ENCODE assay signal across 21 cellular contexts in genomic region chr7:138499340-138499739, GRCh38. TPM values are rescaled to one million over a fixed set of nuclear protein-coding genes. Genes with fewer than 3 reads are reported as not detected.
DNase-seq lines count a peak whose midpoint lies in the region; ATAC-seq and TF ChIP-seq lines count a peak whose summit lies in the region.
"Had no signal": no experiment of that assay in that cellular context is flagged by ENCODE, and none has a peak within 500 bp of the region (broad histone marks: within the 10 kb centered on the region; RNA-seq: fewer than 3 reads in every experiment).

No MANE protein-coding gene starts in this region.

- H3K4me3 ChIP-seq in neural progenitor cell = no peak overlapping the region
- no peak overlapping the region for H3K4me3 ChIP-seq in SJCRH30
- H3K4me3 ChIP-seq: A549, Peyer's patch, SJSA1 had no signal

- H3K4me1 ChIP-seq in neural progenitor cell = peaks cover 23% of the 10 kb centered on the region
- H3K4me1 ChIP-seq in SJCRH30 = no peaks in the 10 kb centered on the region
- H3K4me1 ChIP-seq: A549, Peyer's patch, SJSA1 had no signal

- peak overlapping the region; percentile 58 for H3K4me3 Mint-ChIP-seq in glutamatergic neuron (ENCODE audit: unreplicated experiment)
- no peak overlapping the region for H3K4me3 Mint-ChIP-seq in neural progenitor cell
- H3K4me3 Mint-ChIP-seq: B cell, CD14-positive monocyte, H9 had no signal

- H3K9me3 ChIP-seq in neural progenitor cell (ENCODE audit: low read depth) (no peaks in the 10 kb centered on the region), SJCRH30 (replicated peaks) (no peaks in the 10 kb centered on the region)
- H3K9me3 ChIP-seq: A549, Peyer's patch, SJSA1 had no signal

- H3K9me3 Mint-ChIP-seq in glutamatergic neuron (ENCODE audit: unreplicated experiment) (peaks cover 7% of the 10 kb centered on the region), neural progenitor cell (peaks cover 44% of the 10 kb centered on the region)
- H3K9me3 Mint-ChIP-seq: H9 had no signal

- H3K36me3 Mint-ChIP-seq in glutamatergic neuron (ENCODE audit: unreplicated experiment) (no peaks in the 10 kb centered on the region), neural progenitor cell (peaks cover 66% of the 10 kb centered on the region)

- peak overlapping the region; percentile 92 for H3K27ac Mint-ChIP-seq in glutamatergic neuron (ENCODE audit: unreplicated experiment)
- H3K27ac Mint-ChIP-seq in neural progenitor cell = no peak overlapping the region
- H3K27ac Mint-ChIP-seq: B cell had no signal

- TF ChIP-seq CTCF in glutamatergic neuron (IDR thresholded peaks at IDR 0.05; ENCODE audit: partially characterized antibody, unreplicated experiment) = no peak
- no peak for TF ChIP-seq CTCF in neural progenitor cell (IDR thresholded peaks at IDR 0.05)

- H3K79me2 ChIP-seq in neural progenitor cell (ENCODE audit: low read depth) = peaks cover 100% of the 10 kb centered on the region

- H3K27me3 Mint-ChIP-seq in glutamatergic neuron (ENCODE audit: unreplicated experiment) (peaks cover 3% of the 10 kb centered on the region), neural progenitor cell (ENCODE audit: insufficient read depth, low read depth) (peaks cover 6% of the 10 kb centered on the region)
- H3K27me3 Mint-ChIP-seq: B cell had no signal

- no peak overlapping the region for H3K9ac ChIP-seq in neural progenitor cell

- H3K36me3 ChIP-seq in neural progenitor cell = peaks cover 24% of the 10 kb centered on the region
- H3K36me3 ChIP-seq in SJCRH30 = no peaks in the 10 kb centered on the region; the same call in 1 of the 2 replicates
- H3K36me3 ChIP-seq: Peyer's patch, SJSA1 had no signal

- H3K27me3 ChIP-seq in neural progenitor cell (no peaks in the 10 kb centered on the region), SJCRH30 (no peaks in the 10 kb centered on the region)
- H3K27me3 ChIP-seq: Peyer's patch, SJSA1 had no signal

- ATAC-seq in GM19023 (IDR thresholded peaks at IDR 0.05; ENCODE audit: unreplicated experiment) = no peak
- ATAC-seq: A549 had no signal

- H3K4me1 Mint-ChIP-seq in glutamatergic neuron (ENCODE audit: low read depth, unreplicated experiment) (peaks cover 30% of the 10 kb centered on the region), neural progenitor cell (peaks cover 15% of the 10 kb centered on the region)

- H4K20me1 ChIP-seq in neural progenitor cell (ENCODE audit: low read depth) = peaks cover 93% of the 10 kb centered on the region

- H3F3A ChIP-seq in neural progenitor cell (ENCODE audit: low read depth) = peaks cover 43% of the 10 kb centered on the region

- peak overlapping the region; percentile 27 for H3K4me2 ChIP-seq in neural progenitor cell
- H3K4me2 ChIP-seq: A549 had no signal

- peak; percentile 30 for DNase-seq in DMS 273 treated with DMSO at 0.1 percent for 48 hours (lab: John Stamatoyannopoulos, UW)
- peak; percentile 7 for DNase-seq in NCI-H69 (lab: John Stamatoyannopoulos, UW)
- DNase-seq in glutamatergic neuron = peak; percentile 56
- DNase-seq in neural progenitor cell (ENCODE audit: low spot score) = no peak
- DNase-seq in NCI-H345 (lab: John Stamatoyannopoulos, UW) = no peak
- DNase-seq in SJCRH30 = no peak
- DNase-seq: DMS79, H9, KG1, NCI-H1092 treated with DMSO at 0.1 percent for 48 hours, NCI-H1694 treated with DMSO at 0.1 percent for 48 hours, NCI-H2081 treated with DMSO at 0.1 percent for 48 hours, NCI-H2171 treated with DMSO at 0.1 percent for 48 hours, NCI-H774, Peyer's patch had no signal

- H3K27ac ChIP-seq in neural progenitor cell (peak overlapping the region; percentile 75), SJCRH30 (no peak overlapping the region)
- H3K27ac ChIP-seq: A549, HL-60, Peyer's patch, SJSA1 had no signal

- H2AFZ ChIP-seq in neural progenitor cell (replicated peaks) = no peak overlapping the region

RNA-seq across cellular contexts. Expression of gene TRIM24, which starts 39.3 kb away (rescaled TPM):
- 85.6 TPM for total RNA-seq in glutamatergic neuron (ENCODE audit: unreplicated experiment)
- total RNA-seq in neural progenitor cell (ENCODE audit: low replicate concordance) = 101 and 116 TPM in 2 replicates
- 36.4 and 40.0 TPM in 2 replicates for total RNA-seq in SJCRH30 (2014; rRNA removed; shearing (Covaris generic))

Comparison
In these comparisons a context has a peak if more than half of its experiments do, and no peak if none do; other contexts are left out.
1. DNase-seq: peak in DMS 273 treated with DMSO at 0.1 percent for 48 hours (single experiment), NCI-H69 (single experiment) and glutamatergic neuron (single experiment); none in neural progenitor cell (single experiment), NCI-H345 (single experiment) and SJCRH30 (0 of 2).